ENCODE assay signal across 8 cellular contexts in genomic region chr11:34840736-34841386, GRCh38.
DNase-seq lines count a peak whose midpoint lies in the region; ATAC-seq, FAIRE-seq and TF ChIP-seq lines count a peak whose summit lies in the region.

No MANE protein-coding gene starts in this region.

- H3K4me3 ChIP-seq in SJCRH30 (no peak overlapping the region), smooth muscle cell (no peak overlapping the region), ovary (no peak overlapping the region)

- WGBS in smooth muscle cell (ENCODE audit: low lambda C conversion rate) = 60% methylated on average over 4 of the region's 4 CpGs
- WGBS in ovary, 3 donors = 46 to 64% (median 52%) methylated on average over 4 of the region's 4 CpGs

- H3K9ac ChIP-seq in smooth muscle cell (ENCODE audit: low read depth) = no peak overlapping the region

- no peaks in the 10 kb centered on the region for H4K20me1 ChIP-seq in smooth muscle cell (ENCODE audit: low read depth)

- peak; percentile 75 for FAIRE-seq in GM19239 (lab: Jason Lieb, UNC)

- ATAC-seq in HG03439 (IDR thresholded peaks at IDR 0.05; ENCODE audit: unreplicated experiment) = peak; percentile 88

- no peaks in the 10 kb centered on the region for H3K27me3 ChIP-seq in SJCRH30
- no peaks in the 10 kb centered on the region for H3K27me3 ChIP-seq in smooth muscle cell (ENCODE audit: low read depth)
- no peaks in the 10 kb centered on the region for H3K27me3 ChIP-seq in ovary

- no peak overlapping the region for H3K4me2 ChIP-seq in smooth muscle cell

- TF ChIP-seq CTCF in smooth muscle cell (IDR thresholded peaks at IDR 0.05; ENCODE audit: borderline replicate concordance, insufficient read depth, poor library complexity, severe bottlenecking) (peak; percentile 28), ovary (IDR thresholded peaks at IDR 0.05) (no peak)

- H3K9me3 ChIP-seq in SJCRH30 (replicated peaks) (no peaks in the 10 kb centered on the region), smooth muscle cell (replicated peaks; ENCODE audit: low read depth) (no peaks in the 10 kb centered on the region), ovary (no peaks in the 10 kb centered on the region)

- H3K27ac ChIP-seq in SJCRH30 (no peak overlapping the region), smooth muscle cell (ENCODE audit: low read depth) (no peak overlapping the region), ovary (no peak overlapping the region)

- no peak overlapping the region for H2AFZ ChIP-seq in smooth muscle cell (ENCODE audit: low read depth)

- DNase-seq in D341Med (ENCODE audit: low spot score) (peak; percentile 61), GM19239 (ENCODE audit: insufficient read length, low spot score) (peak; percentile 36), SJCRH30 (peak; percentile 30 to 61), erythroblast (lab: John Stamatoyannopoulos, UW) (peak; percentile 44 to 55), smooth muscle cell (lab: John Stamatoyannopoulos, UW; ENCODE audit: unreplicated experiment) (no peak), NCI-H128 (lab: John Stamatoyannopoulos, UW; ENCODE audit: unreplicated experiment) (no peak), ovary (no peak)

- H3K36me3 ChIP-seq in SJCRH30 = no peaks in the 10 kb centered on the region
- no peaks in the 10 kb centered on the region for H3K36me3 ChIP-seq in smooth muscle cell (ENCODE audit: low read depth)
- H3K36me3 ChIP-seq in ovary = no peaks in the 10 kb centered on the region

- H3K79me2 ChIP-seq in smooth muscle cell (ENCODE audit: low read depth) = no peaks in the 10 kb centered on the region

- H3K4me1 ChIP-seq in SJCRH30 (no peaks in the 10 kb centered on the region), smooth muscle cell (ENCODE audit: low read depth) (no peaks in the 10 kb centered on the region), ovary (ENCODE audit: insufficient read depth) (no peaks in the 10 kb centered on the region)

- H3F3A ChIP-seq in smooth muscle cell (ENCODE audit: low read depth) = no peaks in the 10 kb centered on the region

- TF ChIP-seq POLR2A in erythroblast (IDR thresholded peaks at IDR 0.05; ENCODE audit: low read length) (no peak), ovary (IDR thresholded peaks at IDR 0.05) (no peak)

- TF ChIP-seq EP300 in ovary (IDR thresholded peaks at IDR 0.05) = no peak

- intact Hi-C loops in ovary (cut with DNase I) = no loop called here

Comparison
In these comparisons a context has a peak if more than half of its experiments do, and no peak if none do; other contexts are left out.
1. DNase-seq: peak in D341Med (single experiment), GM19239 (single experiment), SJCRH30 (2 of 2) and erythroblast (2 of 2); none in smooth muscle cell (single experiment), NCI-H128 (single experiment) and ovary (0 of 5).